Comparison of ENCODE assay signal across 9 cellular contexts in the genomic region with DNA sequence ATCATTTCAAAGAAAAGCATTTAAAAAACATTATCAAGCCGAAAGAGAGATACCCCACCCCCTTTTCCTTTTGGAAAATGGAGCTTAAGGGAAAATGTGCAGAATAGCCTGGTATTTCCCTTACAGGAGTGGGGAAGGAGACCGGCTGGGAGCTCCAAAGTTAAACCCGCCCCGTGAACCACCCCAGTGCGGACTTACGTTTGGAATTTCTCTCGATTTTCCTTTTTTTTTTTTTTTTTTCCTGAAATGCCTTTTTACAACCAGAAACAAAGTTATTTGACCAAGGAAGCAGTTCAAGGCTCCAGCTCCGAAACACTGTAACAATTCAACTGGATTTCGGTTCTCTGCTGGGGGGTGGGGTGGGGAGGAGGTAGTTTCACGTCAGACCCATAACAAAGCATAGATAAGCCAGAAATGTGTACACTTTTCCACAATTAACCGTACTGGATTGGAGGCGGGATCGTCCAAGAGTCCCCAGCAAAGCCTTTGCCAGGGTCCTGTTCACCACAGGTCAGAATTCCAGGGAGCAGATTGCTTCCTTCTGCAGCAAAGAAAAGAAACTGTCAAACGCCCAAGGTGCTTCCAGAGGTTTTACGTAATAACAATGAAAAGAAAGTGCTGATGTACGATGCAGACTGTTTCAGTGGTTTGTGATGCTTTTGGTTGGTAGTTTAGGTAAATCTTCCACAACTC. TPM values are rescaled to one million over a fixed set of nuclear protein-coding genes. Genes with fewer than 3 reads are reported as not detected.
A peak's percentile ranks its signal among the peaks of the same experiment; 100 is the strongest.
DNase-seq lines count a peak whose midpoint lies in the region; ATAC-seq and TF ChIP-seq lines count a peak whose summit lies in the region.
"Had no signal": no experiment of that assay in that cellular context is flagged by ENCODE, and none has a peak within 500 bp of the region (broad histone marks: within the 10 kb centered on the region; RNA-seq: fewer than 3 reads in every experiment).

No MANE protein-coding gene starts in this region.

- H3K23ac ChIP-seq in IMR-90 (ENCODE audit: low read depth, low read length): peak overlapping the region; percentile 76

- no peak for TF ChIP-seq RAD21 in IMR-90 (IDR thresholded peaks at IDR 0.05; ENCODE audit: low read length)

- in situ Hi-C loops in IMR-90 (cut with MboI; ENCODE audit: low sequenced_read_pairs) (loop anchor here (25.0 kb wide), 3 partner anchors 794 to 1094 kb away; partner anchors contain the start of genes BMI1 and COMMD3), mammary epithelial cell (cut with MboI; ENCODE audit: low sequenced_read_pairs in 2 of 2) (loop anchor here in 1 of 2 donors (25.0 kb wide), 1 partner anchor 444 kb away; no protein-coding TSS in a partner anchor)

- peak overlapping the region; percentile 98 for H3K4me2 ChIP-seq in IMR-90 (ENCODE audit: low read depth, low read length)
- H3K4me2 ChIP-seq in mammary epithelial cell (ENCODE audit: insufficient read depth, low read depth, low read length): peak overlapping the region; percentile 84

- H3K9me1 ChIP-seq in IMR-90 (ENCODE audit: insufficient read depth, low read length): 0 out of 2 replicates have a peak, but pooled peaks cover 3% of the 10 kb centered on the region

- peak overlapping the region; percentile 56 for H3K27ac ChIP-seq in IMR-90 (ENCODE audit: insufficient read depth, low read length)
- H3K27ac ChIP-seq in mammary epithelial cell (ENCODE audit: insufficient read depth, low read depth, low read length): peak overlapping the region; percentile 57
- peak overlapping the region; percentile 85 to 86 for H3K27ac ChIP-seq in lung (ENCODE audit: low read depth in 1 of 2, low read length in 1 of 2)
- H3K27ac ChIP-seq: neutrophil had no signal

- H3K4me1 ChIP-seq in IMR-90 (ENCODE audit: control insufficient read depth, insufficient read depth, low read length): peaks cover 4% of the 10 kb centered on the region
- peaks cover 22% of the 10 kb centered on the region for H3K4me1 ChIP-seq in mammary epithelial cell (ENCODE audit: insufficient read depth, low read length)
- H3K4me1 ChIP-seq in lung (ENCODE audit: control insufficient read depth in 2 of 2, insufficient read depth in 2 of 2, low read length in 2 of 2): peaks cover 0 to 1% of the 10 kb centered on the region in 2 donors

- H3K36me3 ChIP-seq in BJ (ENCODE audit: control insufficient read depth, insufficient read depth, low read length) (no peaks in the 10 kb centered on the region), IMR-90 (ENCODE audit: control insufficient read depth, insufficient read depth, low read length) (no peaks in the 10 kb centered on the region), mammary epithelial cell (ENCODE audit: insufficient read depth, low read length) (no peaks in the 10 kb centered on the region), lung (ENCODE audit: control insufficient read depth in 2 of 2, insufficient read depth in 2 of 2, low read length in 2 of 2) (no peaks in the 10 kb centered on the region)
- H3K36me3 ChIP-seq: neutrophil had no signal

- 0 out of 2 replicates have a peak overlapping the region, but pooled peaks have one; percentile 12 for H2BK20ac ChIP-seq in IMR-90 (ENCODE audit: low read depth, low read length)

- peak overlapping the region; percentile 44 for H2AK9ac ChIP-seq in IMR-90 (replicated peaks; ENCODE audit: low read depth, low read length, poor library complexity)

- peak overlapping the region; percentile 58; the same call in 1 of the 2 replicates for H3K14ac ChIP-seq in IMR-90 (replicated peaks; ENCODE audit: low read depth, low read length)

- no peak for TF ChIP-seq CTCF in BJ (IDR thresholded peaks at IDR 0.05; ENCODE audit: insufficient read depth, low read depth, low read length)
- TF ChIP-seq CTCF in IMR-90 (conservative IDR thresholded peaks at IDR 0.05; ENCODE audit: low read depth, low read length): no peak
- TF ChIP-seq CTCF in mammary epithelial cell (conservative IDR thresholded peaks at IDR 0.05 in 1 of 2, IDR thresholded peaks at IDR 0.05 in 1 of 2; ENCODE audit: extremely low read depth in 1 of 2, insufficient read depth in 1 of 2, low read depth in 1 of 2, low read length in 2 of 2): no peak
- TF ChIP-seq CTCF in lung (IDR thresholded peaks at IDR 0.05; ENCODE audit: control extremely low read depth, extremely low read depth): no peak

- no peak for TF ChIP-seq POLR2A in IMR-90 (IDR thresholded peaks at IDR 0.05; ENCODE audit: low read depth, low read length)

- H4K91ac ChIP-seq in IMR-90 (ENCODE audit: insufficient read depth, low read depth, low read length): no peak overlapping the region

- no peak overlapping the region for H2AK5ac ChIP-seq in IMR-90 (ENCODE audit: low read depth, low read length)

- WGBS in IMR-90 (ENCODE audit: extremely low coverage in 2 of 2, insufficient read length in 1 of 2), 2 experiments: no CpG with 5 or more reads among the region's 16 CpGs
- 3% methylated on average over 16 of the region's 16 CpGs for WGBS in mammary epithelial cell (ENCODE audit: low coverage, missing lambda C conversion rate)
- 16 to 24% methylated on average over 16 of the region's 16 CpGs for WGBS in lung, 2 donors

- no peak for DNase-seq in BJ (ENCODE audit: low read depth)
- peak; percentile 56 for DNase-seq in IMR-90
- DNase-seq in mammary epithelial cell: peak; percentile 37
- no peak for DNase-seq in lung (ENCODE audit: low spot score)
- no peak for DNase-seq in anterior cingulate cortex (lab: John Stamatoyannopoulos, UW)
- no peak for DNase-seq in KG1 (lab: John Stamatoyannopoulos, UW)
- no peak for DNase-seq in NCI-H446 treated with DMSO at 0.1 percent for 48 hours (lab: John Stamatoyannopoulos, UW)

- dilution Hi-C loops in IMR-90 (cut with HindIII; ENCODE audit: low sequenced_read_pairs, unreplicated experiment) (no loop called here), mammary epithelial cell (cut with HindIII; ENCODE audit: low sequenced_read_pairs) (no loop called here)

- H2AFZ ChIP-seq in IMR-90 (replicated peaks; ENCODE audit: low read length, poor library complexity) (peak overlapping the region; percentile 85), mammary epithelial cell (ENCODE audit: low read depth, low read length) (peak overlapping the region; percentile 85)

- peak overlapping the region; percentile 27 to 51; a peak in 3 of 4 replicates for H4K8ac ChIP-seq in IMR-90 (ENCODE audit: low read depth in 2 of 2, low read length in 2 of 2)

- peak overlapping the region; percentile 30 for H3K18ac ChIP-seq in IMR-90 (ENCODE audit: low read depth, low read length)

- no peak overlapping the region; the same call in 1 of the 2 replicates for H3K56ac ChIP-seq in IMR-90 (ENCODE audit: extremely low read depth, insufficient read depth, low read length)

- intact Hi-C loops in IMR-90 (cut with micrococcal nuclease) (loop anchor here (5.0 kb wide), 1 partner anchor 214 kb away; no protein-coding TSS in a partner anchor), mammary epithelial cell (cut with micrococcal nuclease) (loop anchor here (1.0 to 5.0 kb wide), 3 partner anchors 15 to 434 kb away; no protein-coding TSS in a partner anchor)

- no TSS peak for BruUV-seq in IMR-90 (replicated peaks; lab: Mats Ljungman, UMichigan)
- BruUV-seq in mammary epithelial cell (replicated peaks; lab: Mats Ljungman, UMichigan): no TSS peak

- POLR2A ChIA-PET in BJ (lab: Charles Lee): interaction anchor here (0.7 to 1.2 kb wide), 6 partner anchors 12 to 240 kb away, joined by 4 to 17 read pairs (median 8); no protein-coding TSS in a partner anchor
- POLR2A ChIA-PET in IMR-90 (lab: Charles Lee; ENCODE audit: unreplicated experiment): interaction anchor here (0.6 kb wide), 1 partner anchor 184 kb away, joined by 6 read pairs; no protein-coding TSS in a partner anchor

- CTCF ChIA-PET in BJ (lab: Yijun Ruan, JAX) (interaction anchor here (1.0 to 1.7 kb wide), 8 partner anchors 9 to 240 kb away, joined by 3 to 10 read pairs (median 5); no protein-coding TSS in a partner anchor), IMR-90 (lab: Yijun Ruan, JAX) (interaction anchor here (0.6 to 1.5 kb wide), 4 partner anchors 16 to 1305 kb away, joined by 3 to 5 read pairs (median 4); no protein-coding TSS in a partner anchor), mammary epithelial cell (lab: Charles Lee; ENCODE audit: low non-redundant PET) (interaction anchor here (0.5 kb wide), 1 partner anchor 15 kb away, joined by 3 read pairs; no protein-coding TSS in a partner anchor)

- peak overlapping the region; percentile 27 for H2BK5ac ChIP-seq in IMR-90 (ENCODE audit: low read depth, low read length, poor library complexity, severe bottlenecking)

- no peak overlapping the region for H2BK15ac ChIP-seq in IMR-90 (ENCODE audit: low read depth, low read length)

- peak overlapping the region; percentile 9; the same call in 1 of the 2 replicates for H3K4ac ChIP-seq in IMR-90 (ENCODE audit: low read depth, low read length)

- H3K9me3 ChIP-seq in IMR-90 (ENCODE audit: control insufficient read depth, insufficient read depth, low read length) (no peaks in the 10 kb centered on the region), mammary epithelial cell (replicated peaks; ENCODE audit: insufficient read depth, low read length) (no peaks in the 10 kb centered on the region), lung (ENCODE audit: control insufficient read depth in 2 of 2, insufficient read depth in 1 of 2, low read length in 1 of 2) (no peaks in the 10 kb centered on the region)
- H3K9me3 ChIP-seq: neutrophil had no signal

- H4K20me1 ChIP-seq in IMR-90 (ENCODE audit: insufficient read depth, low read length) (no peaks in the 10 kb centered on the region), mammary epithelial cell (ENCODE audit: insufficient read depth, low read length) (no peaks in the 10 kb centered on the region)

- H3K4me3 ChIP-seq in BJ (ENCODE audit: low read depth, low read length) (peak overlapping the region; percentile 59), IMR-90 (ENCODE audit: insufficient read depth, low read depth, low read length) (peak overlapping the region; percentile 95), mammary epithelial cell (replicated peaks in 1 of 3; ENCODE audit: insufficient read depth in 1 of 3, low read depth in 2 of 3, low read length in 3 of 3) (peak overlapping the region; percentile 34 to 68 (median 67)), lung (no peak overlapping the region)

- H3K27me3 ChIP-seq in BJ (ENCODE audit: control insufficient read depth, insufficient read depth, low read length) (no peaks in the 10 kb centered on the region), IMR-90 (ENCODE audit: control insufficient read depth, insufficient read depth, low read length) (no peaks in the 10 kb centered on the region), mammary epithelial cell (ENCODE audit: insufficient read depth, low read length) (no peaks in the 10 kb centered on the region), lung (ENCODE audit: control insufficient read depth, insufficient read depth) (no peaks in the 10 kb centered on the region)

- H4K5ac ChIP-seq in IMR-90 (ENCODE audit: low read depth, low read length): peak overlapping the region; percentile 3; the same call in 1 of the 2 replicates

- H3K79me1 ChIP-seq in IMR-90 (ENCODE audit: low read depth in 1 of 2, low read length in 2 of 2): peaks cover 0 to 6% of the 10 kb centered on the region in 2 experiments; a peak in 1 of 4 replicates

- H3K79me2 ChIP-seq in mammary epithelial cell (ENCODE audit: insufficient read depth, low read length): no peaks in the 10 kb centered on the region

- H3K9ac ChIP-seq in IMR-90 (ENCODE audit: low read depth, low read length) (peak overlapping the region; percentile 58), mammary epithelial cell (ENCODE audit: insufficient read depth, low read length) (peak overlapping the region; percentile 58)

- 0 out of 2 replicates have a peak overlapping the region, but pooled peaks have one; percentile 6 for H2BK120ac ChIP-seq in IMR-90 (ENCODE audit: low read depth, low read length)

- ATAC-seq in IMR-90 (ENCODE audit: low read depth) (no peak), lung (ENCODE audit: insufficient read depth, low FRiP score) (no peak), HG03097 (IDR thresholded peaks at IDR 0.05; ENCODE audit: low FRiP score, unreplicated experiment) (no peak)

RNA-seq across cellular contexts. Expression of gene SKIDA1, which starts 6.7 kb away (rescaled TPM):
- polyA plus RNA-seq in BJ (2011; rRNA removed): 0.27 and 0.60 TPM in 2 replicates
- polyA minus RNA-seq in BJ (2011; rRNA and poly(A)+ RNA removed): 0.33 and 0.41 TPM in 2 replicates
- 0.56 and 0.72 TPM in 2 replicates for total RNA-seq in IMR-90 (2012; rRNA removed)
- 0.24 and 0.36 TPM in 2 replicates for polyA plus RNA-seq in IMR-90 (2012; rRNA removed)
- 0.16 and 0.42 TPM in 2 replicates for polyA plus RNA-seq in IMR-90 (2012; cell fraction: cytosol; rRNA removed)
- 0.36 and 2.0 TPM in 2 replicates for polyA plus RNA-seq in IMR-90 (2012; cell fraction: nucleus; rRNA removed; ENCODE audit: low replicate concordance)
- total RNA-seq in mammary epithelial cell: 1 to 10 TPM; 1.3 to 1.5 TPM
- 0.16 TPM for polyA plus RNA-seq in mammary epithelial cell
- polyA minus RNA-seq in mammary epithelial cell: not detected
- total RNA-seq in lung: 1 to 10 TPM; 1.4 to 1.6 TPM
- under 1 TPM; 0.10 to 0.24 TPM for polyA plus RNA-seq in lung

RNA-seq across cellular contexts. Expression of gene MLLT10, which starts 15.3 kb away (rescaled TPM):
- polyA plus RNA-seq in BJ (2011; rRNA removed): 30.2 and 32.4 TPM in 2 replicates
- 42.3 and 44.4 TPM in 2 replicates for polyA minus RNA-seq in BJ (2011; rRNA and poly(A)+ RNA removed)
- 29.0 and 31.9 TPM in 2 replicates for total RNA-seq in IMR-90 (2012; rRNA removed)
- 22.5 and 23.9 TPM in 2 replicates for polyA plus RNA-seq in IMR-90 (2012; rRNA removed)
- 7.2 and 17.6 TPM in 2 replicates for polyA plus RNA-seq in IMR-90 (2012; cell fraction: cytosol; rRNA removed)
- 27.3 and 103 TPM in 2 replicates for polyA plus RNA-seq in IMR-90 (2012; cell fraction: nucleus; rRNA removed; ENCODE audit: low replicate concordance)
- total RNA-seq in mammary epithelial cell: 10 to 100 TPM; 33.7 to 38.2 TPM
- polyA plus RNA-seq in mammary epithelial cell: 22.9 TPM
- 13.9 TPM for polyA minus RNA-seq in mammary epithelial cell
- 10 to 100 TPM; 49.1 to 97.8 TPM for total RNA-seq in lung
- polyA plus RNA-seq in lung: 10 to 100 TPM; 20.6 to 22.3 TPM

Comparison
In these comparisons a context has a peak if more than half of its experiments do, and no peak if none do; other contexts are left out.
1. DNase-seq: peak in IMR-90 (single experiment) and mammary epithelial cell (single experiment); none in BJ (single experiment), lung (single experiment), anterior cingulate cortex (0 of 58), KG1 (single experiment) and NCI-H446 treated with DMSO at 0.1 percent for 48 hours (single experiment).
2. Peak in every context shown above with its lines, with median percentiles within 50 percentile points of each other: H3K27ac ChIP-seq.